1 cellular context compared by ENCODE assay signal in the genomic region with DNA sequence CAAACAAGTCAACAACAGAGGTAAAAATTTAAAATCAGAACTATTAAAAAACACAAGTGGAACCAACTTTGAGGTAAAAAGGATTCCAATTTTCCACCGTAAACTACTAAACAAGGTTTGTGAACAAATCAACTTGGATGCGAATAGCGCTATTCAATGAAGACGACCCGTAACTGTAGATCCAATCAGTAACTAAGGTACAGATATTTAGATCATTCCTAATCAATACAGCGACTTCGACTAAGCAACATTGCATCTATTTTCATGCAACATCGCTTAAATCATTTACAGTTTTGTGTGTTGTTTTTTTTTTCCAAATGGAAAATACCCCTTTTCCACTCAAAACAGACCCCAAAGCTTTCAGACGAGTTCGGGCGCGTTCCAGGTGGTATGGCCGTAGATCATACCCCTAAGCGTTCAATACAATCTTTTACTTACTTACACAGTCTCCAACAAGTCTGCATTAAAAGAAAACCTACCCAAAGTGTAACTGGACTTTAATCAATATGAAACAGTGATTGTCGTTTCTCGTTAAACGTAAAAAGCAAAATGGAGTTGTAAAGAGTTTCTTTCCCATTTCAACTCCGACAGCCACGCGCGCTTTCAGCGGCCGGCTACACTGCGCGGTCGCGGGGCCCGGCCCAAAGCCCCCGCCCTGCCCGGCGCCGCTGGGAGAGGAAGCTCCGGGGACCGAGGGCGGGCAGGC.
TF ChIP-seq lines count a peak whose summit lies in the region.

No MANE protein-coding gene starts in this region.

TF ChIP-seq in HepG2, 621 proteins besides CTCF, POLR2A, EP300 and RAD21 (continued from another document and continues in another):
- TF ChIP-seq, protein P1, sequence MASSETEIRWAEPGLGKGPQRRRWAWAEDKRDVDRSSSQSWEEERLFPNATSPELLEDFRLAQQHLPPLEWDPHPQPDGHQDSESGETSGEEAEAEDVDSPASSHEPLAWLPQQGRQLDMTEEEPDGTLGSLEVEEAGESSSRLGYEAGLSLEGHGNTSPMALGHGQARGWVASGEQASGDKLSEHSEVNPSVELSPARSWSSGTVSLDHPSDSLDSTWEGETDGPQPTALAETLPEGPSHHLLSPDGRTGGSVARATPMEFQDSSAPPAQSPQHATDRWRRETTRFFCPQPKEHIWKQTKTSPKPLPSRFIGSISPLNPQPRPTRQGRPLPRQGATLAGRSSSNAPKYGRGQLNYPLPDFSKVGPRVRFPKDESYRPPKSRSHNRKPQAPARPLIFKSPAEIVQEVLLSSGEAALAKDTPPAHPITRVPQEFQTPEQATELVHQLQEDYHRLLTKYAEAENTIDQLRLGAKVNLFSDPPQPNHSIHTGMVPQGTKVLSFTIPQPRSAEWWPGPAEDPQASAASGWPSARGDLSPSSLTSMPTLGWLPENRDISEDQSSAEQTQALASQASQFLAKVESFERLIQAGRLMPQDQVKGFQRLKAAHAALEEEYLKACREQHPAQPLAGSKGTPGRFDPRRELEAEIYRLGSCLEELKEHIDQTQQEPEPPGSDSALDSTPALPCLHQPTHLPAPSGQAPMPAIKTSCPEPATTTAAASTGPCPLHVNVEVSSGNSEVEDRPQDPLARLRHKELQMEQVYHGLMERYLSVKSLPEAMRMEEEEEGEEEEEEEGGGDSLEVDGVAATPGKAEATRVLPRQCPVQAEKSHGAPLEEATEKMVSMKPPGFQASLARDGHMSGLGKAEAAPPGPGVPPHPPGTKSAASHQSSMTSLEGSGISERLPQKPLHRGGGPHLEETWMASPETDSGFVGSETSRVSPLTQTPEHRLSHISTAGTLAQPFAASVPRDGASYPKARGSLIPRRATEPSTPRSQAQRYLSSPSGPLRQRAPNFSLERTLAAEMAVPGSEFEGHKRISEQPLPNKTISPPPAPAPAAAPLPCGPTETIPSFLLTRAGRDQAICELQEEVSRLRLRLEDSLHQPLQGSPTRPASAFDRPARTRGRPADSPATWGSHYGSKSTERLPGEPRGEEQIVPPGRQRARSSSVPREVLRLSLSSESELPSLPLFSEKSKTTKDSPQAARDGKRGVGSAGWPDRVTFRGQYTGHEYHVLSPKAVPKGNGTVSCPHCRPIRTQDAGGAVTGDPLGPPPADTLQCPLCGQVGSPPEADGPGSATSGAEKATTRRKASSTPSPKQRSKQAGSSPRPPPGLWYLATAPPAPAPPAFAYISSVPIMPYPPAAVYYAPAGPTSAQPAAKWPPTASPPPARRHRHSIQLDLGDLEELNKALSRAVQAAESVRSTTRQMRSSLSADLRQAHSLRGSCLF (CRISPR knock-in tag; IDR thresholded peaks at IDR 0.05; ENCODE audit: borderline replicate concordance): no peak
- TF ChIP-seq ARHGAP35 (CRISPR knock-in tag; IDR thresholded peaks at IDR 0.05; ENCODE audit: borderline replicate concordance) (no peak), ERF (CRISPR knock-in tag; IDR thresholded peaks at IDR 0.05) (no peak), POLR2G (IDR thresholded peaks at IDR 0.05; ENCODE audit: low read depth, low read length) (no peak), MEF2D (CRISPR knock-in tag; IDR thresholded peaks at IDR 0.05) (no peak), RFX5 (IDR thresholded peaks at IDR 0.05; ENCODE audit: low read depth, low read length) (no peak), ARID2 (CRISPR knock-in tag; IDR thresholded peaks at IDR 0.05; ENCODE audit: borderline replicate concordance) (no peak), CBFB (CRISPR knock-in tag; IDR thresholded peaks at IDR 0.05) (no peak), ZBTB8A (CRISPR knock-in tag; IDR thresholded peaks at IDR 0.05; ENCODE audit: borderline replicate concordance, low read depth) (no peak), CBX2 (IDR thresholded peaks at IDR 0.05; ENCODE audit: low read depth, low read length) (no peak), CBX2 (CRISPR knock-in tag; IDR thresholded peaks at IDR 0.05; ENCODE audit: low read depth) (no peak), ZNF615 (CRISPR knock-in tag; IDR thresholded peaks at IDR 0.05; ENCODE audit: borderline replicate concordance) (no peak), ZNF607 (CRISPR knock-in tag; IDR thresholded peaks at IDR 0.05; ENCODE audit: borderline replicate concordance) (0 out of 2 replicates have a peak, but pooled peaks have one; percentile 20), ZNF510 (CRISPR knock-in tag; IDR thresholded peaks at IDR 0.05; ENCODE audit: low read depth) (no peak), ZNF383 (CRISPR knock-in tag; IDR thresholded peaks at IDR 0.05; ENCODE audit: borderline replicate concordance) (no peak), NPAS2 (CRISPR knock-in tag; IDR thresholded peaks at IDR 0.05; ENCODE audit: borderline replicate concordance) (no peak), SPEN (CRISPR knock-in tag; IDR thresholded peaks at IDR 0.05; ENCODE audit: low read depth) (no peak), ASH2L (IDR thresholded peaks at IDR 0.05; ENCODE audit: insufficient read length, low read depth, low read length) (peak; percentile 78), AHR (CRISPR knock-in tag; IDR thresholded peaks at IDR 0.05) (no peak), SP2 (CRISPR knock-in tag; IDR thresholded peaks at IDR 0.05) (no peak), ZNF644 (CRISPR knock-in tag; IDR thresholded peaks at IDR 0.05; ENCODE audit: low read depth) (no peak), KLF6 (CRISPR knock-in tag; IDR thresholded peaks at IDR 0.05) (no peak), ATF7-NPFF (CRISPR knock-in tag; IDR thresholded peaks at IDR 0.05; ENCODE audit: low read depth) (no peak), KLF15 (CRISPR knock-in tag; IDR thresholded peaks at IDR 0.05; ENCODE audit: borderline replicate concordance) (no peak), ZNF746 (CRISPR knock-in tag; IDR thresholded peaks at IDR 0.05) (no peak), ZFP36 (IDR thresholded peaks at IDR 0.05; ENCODE audit: borderline replicate concordance, low read depth, low read length, partially characterized antibody) (no peak), RBM39 (IDR thresholded peaks at IDR 0.05; ENCODE audit: low read depth, low read length, poor library complexity, severe bottlenecking) (peak; percentile 42), AGO2 (optimal IDR thresholded peaks at IDR 0.05; ENCODE audit: low read depth, low read length) (peak; percentile 54), KDM2A (CRISPR knock-in tag; IDR thresholded peaks at IDR 0.05; ENCODE audit: borderline replicate concordance, low read depth) (peak; percentile 9; the same call in 1 of the 2 replicates), PAF1 (CRISPR knock-in tag; IDR thresholded peaks at IDR 0.05) (no peak), JUNB (CRISPR knock-in tag; IDR thresholded peaks at IDR 0.05; ENCODE audit: borderline replicate concordance) (no peak), MTA3 (CRISPR knock-in tag; IDR thresholded peaks at IDR 0.05) (no peak), TOPORS (CRISPR knock-in tag; IDR thresholded peaks at IDR 0.05) (no peak), RELA (CRISPR knock-in tag; IDR thresholded peaks at IDR 0.05) (no peak), PITX1 (CRISPR knock-in tag; IDR thresholded peaks at IDR 0.05) (no peak), NR2F6 (IDR thresholded peaks at IDR 0.05) (peak; percentile 8; the same call in 1 of the 2 replicates), NR2F6 (CRISPR knock-in tag; IDR thresholded peaks at IDR 0.05) (no peak), CHCHD3 (CRISPR knock-in tag; IDR thresholded peaks at IDR 0.05) (no peak), HNRNPK (IDR thresholded peaks at IDR 0.05; ENCODE audit: low read depth, low read length, poor library complexity, severe bottlenecking) (no peak), SSRP1 (CRISPR knock-in tag; IDR thresholded peaks at IDR 0.05) (0 out of 2 replicates have a peak, but pooled peaks have one; percentile 59), ZC3H13 (CRISPR knock-in tag; IDR thresholded peaks at IDR 0.05) (0 out of 2 replicates have a peak, but pooled peaks have one; percentile 65), ZBTB1 (CRISPR knock-in tag; IDR thresholded peaks at IDR 0.05; ENCODE audit: borderline replicate concordance) (no peak)
- TF ChIP-seq, protein P2, sequence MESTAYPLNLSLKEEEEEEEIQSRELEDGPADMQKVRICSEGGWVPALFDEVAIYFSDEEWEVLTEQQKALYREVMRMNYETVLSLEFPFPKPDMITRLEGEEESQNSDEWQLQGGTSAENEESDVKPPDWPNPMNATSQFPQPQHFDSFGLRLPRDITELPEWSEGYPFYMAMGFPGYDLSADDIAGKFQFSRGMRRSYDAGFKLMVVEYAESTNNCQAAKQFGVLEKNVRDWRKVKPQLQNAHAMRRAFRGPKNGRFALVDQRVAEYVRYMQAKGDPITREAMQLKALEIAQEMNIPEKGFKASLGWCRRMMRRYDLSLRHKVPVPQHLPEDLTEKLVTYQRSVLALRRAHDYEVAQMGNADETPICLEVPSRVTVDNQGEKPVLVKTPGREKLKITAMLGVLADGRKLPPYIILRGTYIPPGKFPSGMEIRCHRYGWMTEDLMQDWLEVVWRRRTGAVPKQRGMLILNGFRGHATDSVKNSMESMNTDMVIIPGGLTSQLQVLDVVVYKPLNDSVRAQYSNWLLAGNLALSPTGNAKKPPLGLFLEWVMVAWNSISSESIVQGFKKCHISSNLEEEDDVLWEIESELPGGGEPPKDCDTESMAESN (CRISPR knock-in tag; conservative IDR thresholded peaks at IDR 0.05): no peak
- TF ChIP-seq, protein P3, sequence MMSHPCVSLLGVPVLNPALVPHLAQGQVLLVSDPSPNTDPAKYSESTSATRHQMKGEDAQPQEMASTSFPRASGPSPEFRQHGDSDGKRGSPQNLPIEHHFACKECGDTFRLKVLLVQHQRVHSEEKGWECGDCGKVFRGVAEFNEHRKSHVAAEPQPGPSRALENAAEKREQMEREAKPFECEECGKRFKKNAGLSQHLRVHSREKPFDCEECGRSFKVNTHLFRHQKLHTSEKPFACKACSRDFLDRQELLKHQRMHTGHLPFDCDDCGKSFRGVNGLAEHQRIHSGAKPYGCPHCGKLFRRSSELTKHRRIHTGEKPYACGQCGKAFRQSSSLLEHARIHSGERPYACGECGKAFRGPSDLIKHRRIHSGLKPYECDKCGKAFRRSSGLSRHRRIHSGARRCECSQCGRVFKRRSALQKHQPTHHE (CRISPR knock-in tag; IDR thresholded peaks at IDR 0.05; ENCODE audit: borderline replicate concordance): no peak
- TF ChIP-seq, protein P4, sequence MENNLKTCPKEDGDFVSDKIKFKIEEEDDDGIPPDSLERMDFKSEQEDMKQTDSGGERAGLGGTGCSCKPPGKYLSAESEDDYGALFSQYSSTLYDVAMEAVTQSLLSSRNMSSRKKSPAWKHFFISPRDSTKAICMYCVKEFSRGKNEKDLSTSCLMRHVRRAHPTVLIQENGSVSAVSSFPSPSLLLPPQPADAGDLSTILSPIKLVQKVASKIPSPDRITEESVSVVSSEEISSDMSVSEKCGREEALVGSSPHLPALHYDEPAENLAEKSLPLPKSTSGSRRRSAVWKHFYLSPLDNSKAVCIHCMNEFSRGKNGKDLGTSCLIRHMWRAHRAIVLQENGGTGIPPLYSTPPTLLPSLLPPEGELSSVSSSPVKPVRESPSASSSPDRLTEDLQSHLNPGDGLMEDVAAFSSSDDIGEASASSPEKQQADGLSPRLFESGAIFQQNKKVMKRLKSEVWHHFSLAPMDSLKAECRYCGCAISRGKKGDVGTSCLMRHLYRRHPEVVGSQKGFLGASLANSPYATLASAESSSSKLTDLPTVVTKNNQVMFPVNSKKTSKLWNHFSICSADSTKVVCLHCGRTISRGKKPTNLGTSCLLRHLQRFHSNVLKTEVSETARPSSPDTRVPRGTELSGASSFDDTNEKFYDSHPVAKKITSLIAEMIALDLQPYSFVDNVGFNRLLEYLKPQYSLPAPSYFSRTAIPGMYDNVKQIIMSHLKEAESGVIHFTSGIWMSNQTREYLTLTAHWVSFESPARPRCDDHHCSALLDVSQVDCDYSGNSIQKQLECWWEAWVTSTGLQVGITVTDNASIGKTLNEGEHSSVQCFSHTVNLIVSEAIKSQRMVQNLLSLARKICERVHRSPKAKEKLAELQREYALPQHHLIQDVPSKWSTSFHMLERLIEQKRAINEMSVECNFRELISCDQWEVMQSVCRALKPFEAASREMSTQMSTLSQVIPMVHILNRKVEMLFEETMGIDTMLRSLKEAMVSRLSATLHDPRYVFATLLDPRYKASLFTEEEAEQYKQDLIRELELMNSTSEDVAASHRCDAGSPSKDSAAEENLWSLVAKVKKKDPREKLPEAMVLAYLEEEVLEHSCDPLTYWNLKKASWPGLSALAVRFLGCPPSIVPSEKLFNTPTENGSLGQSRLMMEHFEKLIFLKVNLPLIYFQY (CRISPR knock-in tag; IDR thresholded peaks at IDR 0.05; ENCODE audit: borderline replicate concordance): 0 out of 2 replicates have a peak, but pooled peaks have one; percentile 24
- TF ChIP-seq, protein P5, sequence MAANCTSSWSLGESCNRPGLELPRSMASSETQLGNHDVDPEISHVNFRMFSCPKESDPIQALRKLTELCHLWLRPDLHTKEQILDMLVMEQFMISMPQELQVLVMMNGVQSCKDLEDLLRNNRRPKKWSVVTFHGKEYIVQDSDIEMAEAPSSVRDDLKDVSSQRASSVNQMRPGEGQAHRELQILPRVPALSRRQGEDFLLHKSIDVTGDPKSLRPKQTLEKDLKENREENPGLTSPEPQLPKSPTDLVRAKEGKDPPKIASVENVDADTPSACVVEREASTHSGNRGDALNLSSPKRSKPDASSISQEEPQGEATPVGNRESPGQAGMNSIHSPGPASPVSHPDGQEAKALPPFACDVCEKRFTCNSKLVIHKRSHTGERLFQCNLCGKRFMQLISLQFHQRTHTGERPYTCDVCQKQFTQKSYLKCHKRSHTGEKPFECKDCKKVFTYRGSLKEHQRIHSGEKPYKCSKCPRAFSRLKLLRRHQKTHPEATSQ (CRISPR knock-in tag; IDR thresholded peaks at IDR 0.05; ENCODE audit: borderline replicate concordance): no peak
- TF ChIP-seq, protein P6, sequence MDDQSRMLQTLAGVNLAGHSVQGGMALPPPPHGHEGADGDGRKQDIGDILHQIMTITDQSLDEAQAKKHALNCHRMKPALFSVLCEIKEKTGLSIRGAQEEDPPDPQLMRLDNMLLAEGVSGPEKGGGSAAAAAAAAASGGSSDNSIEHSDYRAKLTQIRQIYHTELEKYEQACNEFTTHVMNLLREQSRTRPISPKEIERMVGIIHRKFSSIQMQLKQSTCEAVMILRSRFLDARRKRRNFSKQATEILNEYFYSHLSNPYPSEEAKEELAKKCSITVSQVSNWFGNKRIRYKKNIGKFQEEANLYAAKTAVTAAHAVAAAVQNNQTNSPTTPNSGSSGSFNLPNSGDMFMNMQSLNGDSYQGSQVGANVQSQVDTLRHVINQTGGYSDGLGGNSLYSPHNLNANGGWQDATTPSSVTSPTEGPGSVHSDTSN (CRISPR knock-in tag; IDR thresholded peaks at IDR 0.05; ENCODE audit: borderline replicate concordance): no peak
- TF ChIP-seq, protein P7, sequence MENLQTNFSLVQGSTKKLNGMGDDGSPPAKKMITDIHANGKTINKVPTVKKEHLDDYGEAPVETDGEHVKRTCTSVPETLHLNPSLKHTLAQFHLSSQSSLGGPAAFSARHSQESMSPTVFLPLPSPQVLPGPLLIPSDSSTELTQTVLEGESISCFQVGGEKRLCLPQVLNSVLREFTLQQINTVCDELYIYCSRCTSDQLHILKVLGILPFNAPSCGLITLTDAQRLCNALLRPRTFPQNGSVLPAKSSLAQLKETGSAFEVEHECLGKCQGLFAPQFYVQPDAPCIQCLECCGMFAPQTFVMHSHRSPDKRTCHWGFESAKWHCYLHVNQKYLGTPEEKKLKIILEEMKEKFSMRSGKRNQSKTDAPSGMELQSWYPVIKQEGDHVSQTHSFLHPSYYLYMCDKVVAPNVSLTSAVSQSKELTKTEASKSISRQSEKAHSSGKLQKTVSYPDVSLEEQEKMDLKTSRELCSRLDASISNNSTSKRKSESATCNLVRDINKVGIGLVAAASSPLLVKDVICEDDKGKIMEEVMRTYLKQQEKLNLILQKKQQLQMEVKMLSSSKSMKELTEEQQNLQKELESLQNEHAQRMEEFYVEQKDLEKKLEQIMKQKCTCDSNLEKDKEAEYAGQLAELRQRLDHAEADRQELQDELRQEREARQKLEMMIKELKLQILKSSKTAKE (CRISPR knock-in tag; IDR thresholded peaks at IDR 0.05; ENCODE audit: borderline replicate concordance): no peak; the same call in 1 of the 2 replicates
- TF ChIP-seq, protein P8, sequence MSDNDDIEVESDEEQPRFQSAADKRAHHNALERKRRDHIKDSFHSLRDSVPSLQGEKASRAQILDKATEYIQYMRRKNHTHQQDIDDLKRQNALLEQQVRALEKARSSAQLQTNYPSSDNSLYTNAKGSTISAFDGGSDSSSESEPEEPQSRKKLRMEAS (IDR thresholded peaks at IDR 0.05): no peak
